ENCODE assay signal across 21 cellular contexts in genomic region chr6:90885611-90886056, GRCh38.
DNase-seq lines count a peak whose midpoint lies in the region; ATAC-seq and TF ChIP-seq lines count a peak whose summit lies in the region.
"Had no signal": no experiment of that assay in that cellular context is flagged by ENCODE, and none has a peak within 500 bp of the region (broad histone marks: within the 10 kb centered on the region; RNA-seq: fewer than 3 reads in every experiment).

No MANE protein-coding gene starts in this region.

- H3K36me3 Mint-ChIP-seq in WTC11, result peaks cover 27% of the 10 kb centered on the region
- H3K36me3 Mint-ChIP-seq: activated CD4-positive, alpha-beta memory T cell treated with anti-CD3 and anti-CD28 coated beads for 36 hours; CD4-positive, alpha-beta memory T cell had no signal

- CTCF ChIA-PET in WTC11 (lab: Charles Lee), result no interaction called here

- H3K27ac ChIP-seq in HUES6 (ENCODE audit: low read depth, low read length) (peak overlapping the region; percentile 65; the same call in 1 of the 2 replicates), esophagus (ENCODE audit: low read depth in 2 of 2, low read length in 1 of 2) (peak overlapping the region; percentile 47 to 63), neuronal stem cell (replicated peaks; ENCODE audit: low read length) (no peak overlapping the region)
- H3K27ac ChIP-seq: heart right ventricle, stomach had no signal

- no peaks in the 10 kb centered on the region for H3K79me1 ChIP-seq in neuronal stem cell (ENCODE audit: low read depth, low read length)

- H3K9me3 ChIP-seq in HUES6 (ENCODE audit: control insufficient read depth, insufficient read depth, low read depth, low read length) (peaks cover 9% of the 10 kb centered on the region; the same call in 1 of the 2 replicates), esophagus (ENCODE audit: control insufficient read depth in 2 of 2, insufficient read depth in 1 of 2, low read depth in 1 of 2, low read length in 1 of 2) (no peaks in the 10 kb centered on the region), neuronal stem cell (replicated peaks in 1 of 2; ENCODE audit: control insufficient read depth in 2 of 2, insufficient read depth in 1 of 2, low read depth in 1 of 2, low read length in 2 of 2) (no peaks in the 10 kb centered on the region)

- H2BK12ac ChIP-seq in neuronal stem cell (ENCODE audit: low read length), result no peak overlapping the region

- peaks cover 44% of the 10 kb centered on the region for H3K9me3 Mint-ChIP-seq in WTC11

- DNase-seq in WTC11 (ENCODE audit: low spot score) (no peak), neuronal stem cell (ENCODE audit: low spot score) (no peak), HPDE6-E6E7 (ENCODE audit: extremely low spot score) (no peak), DMS79 (lab: John Stamatoyannopoulos, UW) (no peak), ureter (ENCODE audit: low spot score) (no peak), NCI-H526 treated with DMSO at 0.1 percent for 48 hours (lab: John Stamatoyannopoulos, UW) (no peak)
- DNase-seq: activated B cell treated with CpG ODN at 0.5 μM for 24 hours; activated CD4-positive, alpha-beta memory T cell treated with anti-CD3 and anti-CD28 coated beads for 36 hours; activated naive CD4-positive, alpha-beta T cell; activated T-cell treated with anti-CD3 and anti-CD28 coated beads for 4 hours; CD4-positive, alpha-beta memory T cell; effector memory CD4-positive, alpha-beta T cell; heart right ventricle; NCI-H1105 treated with DMSO at 0.1 percent for 48 hours; NCI-H510A treated with DMSO at 0.1 percent for 48 hours; SIG-M5; stimulated activated CD4-positive, alpha-beta T cell treated with anti-CD3 and anti-CD28 coated beads, Interleukin-4, amount 100 ng/mL, for 4 hours; stomach had no signal

- H3K9ac ChIP-seq in HUES6 (ENCODE audit: low read length) (peak overlapping the region; percentile 51), neuronal stem cell (ENCODE audit: low read depth, low read length, poor library complexity) (no peak overlapping the region)

- H3K27ac Mint-ChIP-seq in WTC11, result no peak overlapping the region
- H3K27ac Mint-ChIP-seq: activated B cell treated with CpG ODN at 0.5 μM for 24 hours; activated CD4-positive, alpha-beta memory T cell treated with anti-CD3 and anti-CD28 coated beads for 36 hours; CD4-positive, alpha-beta memory T cell; type B pancreatic cell had no signal

- H3K4me3 ChIP-seq in HUES6 (ENCODE audit: low read depth, low read length) (no peak overlapping the region; the same call in 1 of the 2 replicates), esophagus (ENCODE audit: low read depth in 1 of 2, low read length in 2 of 2) (peak overlapping the region; percentile 1 to 15), neuronal stem cell (ENCODE audit: low read length in 2 of 2) (no peak overlapping the region)
- H3K4me3 ChIP-seq: heart right ventricle, stomach had no signal

- no peak overlapping the region for H2BK120ac ChIP-seq in neuronal stem cell (ENCODE audit: low read depth, low read length)

- TF ChIP-seq CTCF in WTC11 (IDR thresholded peaks at IDR 0.05), result no peak

- no peak overlapping the region for H4K91ac ChIP-seq in neuronal stem cell (ENCODE audit: low read depth, low read length, poor library complexity)

- H3K18ac ChIP-seq in neuronal stem cell (ENCODE audit: low read length), result peak overlapping the region; percentile 48

- peak overlapping the region; percentile 45 for H2AFZ ChIP-seq in neuronal stem cell (ENCODE audit: low read length)

- H3K36me3 ChIP-seq in HUES6 (ENCODE audit: control insufficient read depth, insufficient read depth, low read length) (no peaks in the 10 kb centered on the region), esophagus (ENCODE audit: control insufficient read depth in 2 of 2, insufficient read depth in 2 of 2, low read length in 1 of 2) (no peaks in the 10 kb centered on the region), neuronal stem cell (replicated peaks in 1 of 2; ENCODE audit: control insufficient read depth in 2 of 2, insufficient read depth in 2 of 2, low read length in 2 of 2) (no peaks in the 10 kb centered on the region)
- H3K36me3 ChIP-seq: heart right ventricle, stomach had no signal

- no peaks in the 10 kb centered on the region for H3K27me3 Mint-ChIP-seq in WTC11 (ENCODE audit: low read depth)
- H3K27me3 Mint-ChIP-seq: activated CD4-positive, alpha-beta memory T cell treated with anti-CD3 and anti-CD28 coated beads for 36 hours had no signal

- H2AK5ac ChIP-seq in neuronal stem cell (ENCODE audit: low read depth, low read length), result no peak overlapping the region

- H3K4me1 ChIP-seq in HUES6 (ENCODE audit: control insufficient read depth, insufficient read depth, low read length) (peaks cover 20% of the 10 kb centered on the region), esophagus (ENCODE audit: control insufficient read depth in 2 of 2, insufficient read depth in 2 of 2, low read length in 1 of 2) (no peaks in the 10 kb centered on the region), neuronal stem cell (ENCODE audit: control insufficient read depth in 2 of 2, insufficient read depth in 1 of 2, low read depth in 1 of 2, low read length in 2 of 2) (peaks cover 0 to 2% of the 10 kb centered on the region in 2 donors)
- H3K4me1 ChIP-seq: heart right ventricle, stomach had no signal

- POLR2A ChIA-PET in WTC11 (lab: Charles Lee), result interaction anchor here (0.7 kb wide), 1 partner anchor 276 kb away, joined by 3 read pairs; no protein-coding TSS in a partner anchor

- H3K14ac ChIP-seq in neuronal stem cell (ENCODE audit: low read length), result no peak overlapping the region

- H3K27me3 ChIP-seq in HUES6 (ENCODE audit: control insufficient read depth, insufficient read depth, low read length) (no peaks in the 10 kb centered on the region), esophagus (ENCODE audit: control insufficient read depth in 1 of 2, insufficient read depth in 2 of 2, low read length in 2 of 2) (no peaks in the 10 kb centered on the region), neuronal stem cell (ENCODE audit: control insufficient read depth in 3 of 3, insufficient read depth in 3 of 3, low read depth in 1 of 3, low read length in 3 of 3) (no peaks in the 10 kb centered on the region)
- H3K27me3 ChIP-seq: heart right ventricle, stomach had no signal

- H2BK15ac ChIP-seq in neuronal stem cell (ENCODE audit: low read length), result no peak overlapping the region

- no peak overlapping the region for H3K4me2 ChIP-seq in neuronal stem cell (ENCODE audit: insufficient read depth, low read length, poor library complexity, severe bottlenecking)

- ATAC-seq in WTC11, result peak; percentile 46
- ATAC-seq: heart right ventricle had no signal

- no peak overlapping the region for H3K23ac ChIP-seq in neuronal stem cell (ENCODE audit: low read depth, low read length, poor library complexity)

- H3K4ac ChIP-seq in neuronal stem cell (ENCODE audit: low read length), result no peak overlapping the region

- H4K8ac ChIP-seq in neuronal stem cell (ENCODE audit: low read depth, low read length), result no peak overlapping the region

- 53 to 63% methylated on average over 10 of the region's 10 CpGs for WGBS in esophagus, 2 donors
- whole genome bisulfite sequencing in neuronal stem cell (ENCODE audit: extremely low coverage in 2 of 2, insufficient read length in 2 of 2, insufficient replicate concordance in 1 of 2), 2 donors, result no CpG with 5 or more reads among the region's 10 CpGs

- H3K4me3 Mint-ChIP-seq in WTC11, result no peak overlapping the region
- H3K4me3 Mint-ChIP-seq: activated B cell treated with CpG ODN at 0.5 μM for 24 hours; activated CD4-positive, alpha-beta memory T cell treated with anti-CD3 and anti-CD28 coated beads for 36 hours; CD4-positive, alpha-beta memory T cell; type B pancreatic cell had no signal

- peaks cover 20% of the 10 kb centered on the region for H3K4me1 Mint-ChIP-seq in WTC11
- H3K4me1 Mint-ChIP-seq: activated B cell treated with CpG ODN at 0.5 μM for 24 hours; CD4-positive, alpha-beta memory T cell had no signal

- no peak overlapping the region for H2BK5ac ChIP-seq in neuronal stem cell (ENCODE audit: low read length)

TF ChIP-seq in WTC11, 78 proteins besides CTCF, POLR2A, EP300 and RAD21 (continues in another document):
- TF ChIP-seq PRDM15 (CRISPR knock-in tag; IDR thresholded peaks at IDR 0.05) (no peak), USF2 (CRISPR knock-in tag; IDR thresholded peaks at IDR 0.05) (no peak), HMGA2 (CRISPR knock-in tag; IDR thresholded peaks at IDR 0.05) (no peak)

Comparison
In these comparisons a context has a peak if more than half of its experiments do, and no peak if none do; other contexts are left out.
1. H3K4me3 ChIP-seq: peak in esophagus (2 of 2); none in HUES6 (single experiment) and neuronal stem cell (0 of 2).